8 cellular contexts compared by ENCODE assay signal in the genomic region with DNA sequence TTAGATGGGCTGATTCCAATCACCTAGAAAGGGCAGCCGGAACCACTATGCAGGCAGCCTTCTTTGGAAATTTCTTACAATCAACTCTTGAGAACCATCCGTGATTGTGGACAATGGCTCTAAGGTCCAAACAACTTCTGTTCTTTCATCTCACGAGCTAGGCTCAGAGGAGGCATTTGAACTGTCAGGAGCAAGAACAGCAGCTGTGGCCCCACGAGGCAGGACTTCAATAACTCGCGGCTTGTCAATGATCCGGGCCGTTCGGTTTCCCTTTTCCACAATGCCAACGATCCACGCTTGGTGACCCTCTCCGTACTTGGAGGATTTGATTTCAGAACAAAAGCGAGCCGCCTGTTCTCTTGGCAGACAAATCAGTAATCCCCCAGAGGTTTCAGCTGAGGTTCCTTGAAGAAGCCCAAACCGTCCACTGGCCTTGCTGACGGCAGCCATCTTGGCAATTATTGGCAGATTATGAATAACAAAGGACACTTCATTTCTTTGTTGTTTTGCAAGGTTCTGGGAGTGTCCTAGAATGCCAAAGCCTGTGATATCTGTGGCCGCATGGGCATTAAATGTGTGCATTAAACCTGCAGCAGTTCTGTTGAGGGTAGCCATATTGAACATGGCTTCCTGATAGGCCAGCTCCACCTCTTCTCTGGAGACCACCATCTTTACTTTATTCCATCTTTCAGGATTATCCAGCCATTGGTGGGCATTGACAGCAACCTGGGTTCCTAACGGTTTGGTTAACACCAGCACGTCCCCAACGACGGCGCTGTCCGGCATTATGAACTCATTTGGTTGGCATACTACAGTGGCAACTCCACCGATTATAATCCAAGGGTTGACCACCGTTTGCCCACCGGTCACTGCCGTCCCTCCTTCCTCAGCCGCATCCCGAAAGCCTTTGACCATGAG. TPM values are rescaled to one million over a fixed set of nuclear protein-coding genes. Genes with fewer than 3 reads are reported as not detected.
DNase-seq lines count a peak whose midpoint lies in the region; ATAC-seq and TF ChIP-seq lines count a peak whose summit lies in the region.

No MANE protein-coding gene starts in this region.

- peaks cover 41% of the 10 kb centered on the region for H3K4me1 Mint-ChIP-seq in activated T-cell treated with anti-CD3 and anti-CD28 coated beads, Interleukin-2, amount 50 U/mL, for 72 hours (ENCODE audit: low read depth)

- no peak for TF ChIP-seq POLR2A in right lobe of liver (IDR thresholded peaks at IDR 0.05)
- TF ChIP-seq POLR2A in transverse colon (IDR thresholded peaks at IDR 0.05), result no peak

- peak overlapping the region; percentile 98 for H3K9ac ChIP-seq in adipocyte (ENCODE audit: low read length)

- in situ Hi-C loops in transverse colon (cut with MboI; ENCODE audit: low pct_ligation_motif_present in 1 of 4, low pct_unique_long_range_greater_than_20kb in 1 of 4, low sequenced_read_pairs in 3 of 4), result loop anchor here in 3 of 4 donors (10.0 to 25.0 kb wide), 3 partner anchors 80 to 160 kb away; a partner anchor contains a TSS

- ATAC-seq in activated T-cell treated with anti-CD3 and anti-CD28 coated beads, Interleukin-2, amount 50 U/mL, for 72 hours (replicated peaks in 1 of 2), result no peak
- ATAC-seq in right lobe of liver (no peak), GM21529 (IDR thresholded peaks at IDR 0.05; ENCODE audit: unreplicated experiment) (no peak)

- H3K9me3 Mint-ChIP-seq in activated T-cell treated with anti-CD3 and anti-CD28 coated beads, Interleukin-2, amount 50 U/mL, for 72 hours, result peaks cover 0 to 3% of the 10 kb centered on the region in 2 donors

- 21% methylated on average over 28 of the region's 29 CpGs for WGBS in right lobe of liver (ENCODE audit: insufficient coverage, low coverage, low lambda C conversion rate, missing lambda C conversion rate)
- 82 to 87% methylated on average over 3 to 29 of the region's 29 CpGs for WGBS in transverse colon (ENCODE audit: low coverage in 1 of 2), 2 donors

- intact Hi-C loops in right lobe of liver (cut with DNase I), result no loop called here
- intact Hi-C loops in transverse colon (cut with DNase I; ENCODE audit: low total_unique reads), result loop anchor here (10.0 kb wide), 1 partner anchor 80 kb away; a partner anchor contains a TSS

- no peak for TF ChIP-seq CTCF in right lobe of liver (IDR thresholded peaks at IDR 0.05)
- TF ChIP-seq CTCF in transverse colon (IDR thresholded peaks at IDR 0.05), result no peak

- H3K4me1 ChIP-seq in adipocyte (ENCODE audit: control insufficient read depth, insufficient read depth, low read length) (peaks cover 25% of the 10 kb centered on the region), right lobe of liver (peaks cover 0 to 36% (median 9%) of the 10 kb centered on the region in 4 donors), transverse colon (peaks cover 11 to 48% (median 32%) of the 10 kb centered on the region in 4 donors)

- peak overlapping the region; percentile 68 for H3K27ac Mint-ChIP-seq in activated T-cell treated with anti-CD3 and anti-CD28 coated beads, Interleukin-2, amount 50 U/mL, for 72 hours

- H3K4me3 Mint-ChIP-seq in activated T-cell treated with anti-CD3 and anti-CD28 coated beads, Interleukin-2, amount 50 U/mL, for 72 hours, result peak overlapping the region; percentile 90 to 92

- no peaks in the 10 kb centered on the region for H3K27me3 ChIP-seq in adipocyte (replicated peaks; ENCODE audit: control insufficient read depth, insufficient read depth, low read length)
- H3K27me3 ChIP-seq in right lobe of liver, result no peaks in the 10 kb centered on the region
- H3K27me3 ChIP-seq in transverse colon, result no peaks in the 10 kb centered on the region

- no peak for DNase-seq in activated T-cell treated with anti-CD3 and anti-CD28 coated beads, Interleukin-2, amount 50 U/mL, for 72 hours
- no peak for DNase-seq in activated T-cell treated with anti-CD3 and anti-CD28 coated beads, Interleukin-2, amount 50 U/mL, for 1 hour
- DNase-seq in adipocyte (ENCODE audit: low read depth) (no peak), right lobe of liver (no peak), transverse colon (no peak), NCI-H1436 (lab: John Stamatoyannopoulos, UW) (no peak), NCI-H2196 treated with DMSO at 0.1 percent for 48 hours (lab: John Stamatoyannopoulos, UW; ENCODE audit: unreplicated experiment) (no peak)

- peak overlapping the region; percentile 85 to 98 (median 94) for H3K27ac ChIP-seq in right lobe of liver
- peak overlapping the region; percentile 93 to 99 (median 96) for H3K27ac ChIP-seq in transverse colon

- H3K4me3 ChIP-seq in adipocyte (ENCODE audit: low read length) (peak overlapping the region; percentile 91), right lobe of liver (peak overlapping the region; percentile 69 to 96 (median 83)), transverse colon (peak overlapping the region; percentile 70 to 99 (median 76))

- H3K9me3 ChIP-seq in adipocyte (ENCODE audit: control insufficient read depth, low read length) (no peaks in the 10 kb centered on the region), right lobe of liver (no peaks in the 10 kb centered on the region), transverse colon (no peaks in the 10 kb centered on the region)

- H3K36me3 Mint-ChIP-seq in activated T-cell treated with anti-CD3 and anti-CD28 coated beads, Interleukin-2, amount 50 U/mL, for 72 hours (ENCODE audit: insufficient read depth in 2 of 2), result peaks cover 12 to 31% of the 10 kb centered on the region in 2 donors

- no peak for TF ChIP-seq EP300 in transverse colon (IDR thresholded peaks at IDR 0.05; ENCODE audit: low read depth)

- no peaks in the 10 kb centered on the region for H3K27me3 Mint-ChIP-seq in activated T-cell treated with anti-CD3 and anti-CD28 coated beads, Interleukin-2, amount 50 U/mL, for 72 hours (ENCODE audit: low read depth)

- H3K36me3 ChIP-seq in adipocyte (ENCODE audit: control insufficient read depth, insufficient read depth, low read length, severe bottlenecking) (peaks cover 15% of the 10 kb centered on the region), right lobe of liver (peaks cover 0 to 4% (median 2%) of the 10 kb centered on the region in 4 donors), transverse colon (peaks cover 0 to 12% (median 0%) of the 10 kb centered on the region in 4 donors)

RNA-seq across cellular contexts. Expression of a gene that starts 1.2 kb away (rescaled TPM):
- total RNA-seq in activated T-cell treated with anti-CD3 and anti-CD28 coated beads, Interleukin-2, amount 50 U/mL, for 72 hours, result 10 to 100 TPM; 67.0 to 82.1 TPM
- total RNA-seq in right lobe of liver (100 to 1,000 TPM; 157 to 228 (median 205) TPM), transverse colon (100 to 1,000 TPM in 3 of 4 donors, 10 to 100 TPM in 1; 86.7 to 218 (median 151) TPM)

RNA-seq across cellular contexts. Expression of a gene that starts 14.7 kb away (rescaled TPM):
- 10 to 100 TPM; 56.5 to 78.8 TPM for total RNA-seq in activated T-cell treated with anti-CD3 and anti-CD28 coated beads, Interleukin-2, amount 50 U/mL, for 72 hours
- total RNA-seq in right lobe of liver (10 to 100 TPM; 10.0 to 17.9 (median 13.9) TPM), transverse colon (10 to 100 TPM; 35.2 to 74.1 (median 50.0) TPM)

RNA-seq across cellular contexts. Expression of a gene that starts 28.1 kb away (rescaled TPM):
- 100 to 1,000 TPM; 517 to 673 TPM for total RNA-seq in activated T-cell treated with anti-CD3 and anti-CD28 coated beads, Interleukin-2, amount 50 U/mL, for 72 hours
- total RNA-seq in right lobe of liver (10 to 100 TPM in 4 of 6 experiments, 1 to 10 TPM in 2; 7.3 to 12.4 (median 10.2) TPM), transverse colon (10 to 100 TPM in 2 of 4 donors, 1 to 10 TPM in 2; 1.8 to 33.7 (median 6.7) TPM)

RNA-seq across cellular contexts. Expression of a gene that starts 37.1 kb away (rescaled TPM):
- 1 to 10 TPM; 5.8 to 6.3 TPM for total RNA-seq in activated T-cell treated with anti-CD3 and anti-CD28 coated beads, Interleukin-2, amount 50 U/mL, for 72 hours
- total RNA-seq in right lobe of liver (10 to 100 TPM in 3 of 6 experiments, 1 to 10 TPM in 3; 3.9 to 11.3 (median 9.6) TPM), transverse colon (10 to 100 TPM in 3 of 4 donors, 1 to 10 TPM in 1; 7.4 to 28.1 (median 15.1) TPM)

RNA-seq across cellular contexts. Expression of a gene that starts 49.3 kb away (rescaled TPM):
- 10 to 100 TPM; 10.5 to 13.1 TPM for total RNA-seq in activated T-cell treated with anti-CD3 and anti-CD28 coated beads, Interleukin-2, amount 50 U/mL, for 72 hours
- 1 to 10 TPM; 2.9 to 4.3 (median 3.9) TPM for total RNA-seq in right lobe of liver
- total RNA-seq in transverse colon, result 10 to 100 TPM in 1 of 4 donors, 1 to 10 TPM in 2, not detected in 1; 5.8 to 10.5 (median 7.0) TPM

Comparison
In these comparisons a context has a peak if more than half of its experiments do, and no peak if none do; other contexts are left out.
1. RNA of a gene that starts 28.1 kb away (total RNA-seq): 517 to 673 TPM in activated T-cell treated with anti-CD3 and anti-CD28 coated beads, Interleukin-2, amount 50 U/mL, for 72 hours; 1.8 to 33.7 TPM in transverse colon and 7.3 to 12.4 TPM in right lobe of liver; every median in the first group is over 10 times any median in the second.
2. Peak in every context shown above with its lines, with median percentiles within 50 percentile points of each other: H3K4me3 ChIP-seq.